15 cellular contexts compared by ENCODE assay signal in genomic region chr11:128625766-128626165, GRCh38. TPM values are rescaled to one million over a fixed set of nuclear protein-coding genes. Genes with fewer than 3 reads are reported as not detected.
DNase-seq lines count a peak whose midpoint lies in the region; ATAC-seq and TF ChIP-seq lines count a peak whose summit lies in the region.
"Had no signal": no experiment of that assay in that cellular context is flagged by ENCODE, and none has a peak within 500 bp of the region (broad histone marks: within the 10 kb centered on the region; RNA-seq: fewer than 3 reads in every experiment).

No MANE protein-coding gene starts in this region.

- H3K9me2 ChIP-seq in OCI-LY1 (ENCODE audit: low read depth, low read length), result no peaks in the 10 kb centered on the region

- H3K9me3 Mint-ChIP-seq in type B pancreatic cell, result no peaks in the 10 kb centered on the region

- H3K9ac ChIP-seq in OCI-LY1 (ENCODE audit: low read length), result peak overlapping the region; percentile 69

- ATAC-seq in stimulated activated naive CD8-positive, alpha-beta T cell treated with anti-CD3 and anti-CD28 coated beads, Interleukin-15, Interleukin-2, amounts not matched to agents 100 U/mL and 50 U/mL, for 24 hours, result peak; percentile 37
- ATAC-seq in HG03159 (IDR thresholded peaks at IDR 0.05; ENCODE audit: unreplicated experiment), result no peak
- ATAC-seq: SK-N-SH treated with all-trans-retinoic acid at 6 μM for 48 hours had no signal

- H3K4me3 ChIP-seq in OCI-LY1 (ENCODE audit: low read depth, low read length, poor library complexity, severe bottlenecking), result peak overlapping the region; percentile 28
- H3K4me3 ChIP-seq in effector memory CD4-positive, alpha-beta T cell (ENCODE audit: insufficient read depth, low read depth, low read length, poor library complexity, severe bottlenecking), result no peak overlapping the region
- H3K4me3 ChIP-seq: lung, upper lobe of left lung had no signal

- H3K27ac ChIP-seq in OCI-LY1 (ENCODE audit: low read depth, low read length, poor library complexity, severe bottlenecking), result peak overlapping the region; percentile 100
- H3K27ac ChIP-seq in effector memory CD4-positive, alpha-beta T cell (ENCODE audit: insufficient read depth, low read length, poor library complexity, severe bottlenecking), result peak overlapping the region; percentile 75

- no peak overlapping the region for H3K4me3 Mint-ChIP-seq in type B pancreatic cell

- TF ChIP-seq CTCF in OCI-LY1 (IDR thresholded peaks at IDR 0.05; ENCODE audit: low read length) (no peak), type B pancreatic cell (conservative IDR thresholded peaks at IDR 0.05) (no peak)

- peaks cover 15% of the 10 kb centered on the region for H3K27me3 Mint-ChIP-seq in type B pancreatic cell

- no peaks in the 10 kb centered on the region for H3K36me3 ChIP-seq in OCI-LY1 (ENCODE audit: insufficient read depth, low read length)
- no peaks in the 10 kb centered on the region for H3K36me3 ChIP-seq in effector memory CD4-positive, alpha-beta T cell (ENCODE audit: control insufficient read depth, insufficient read depth, low read length)
- H3K36me3 ChIP-seq: upper lobe of left lung had no signal

- no peak overlapping the region for H3K27ac Mint-ChIP-seq in type B pancreatic cell

- H3F3A ChIP-seq in OCI-LY1 (ENCODE audit: insufficient read depth, low read length), result peaks cover 3% of the 10 kb centered on the region; the same call in 1 of the 2 replicates

- no peak overlapping the region for H2AFZ ChIP-seq in OCI-LY1 (ENCODE audit: low read length)

- no peaks in the 10 kb centered on the region for H4K20me1 ChIP-seq in OCI-LY1 (ENCODE audit: insufficient read depth, low read length)

- H3K27me3 ChIP-seq in OCI-LY1 (ENCODE audit: insufficient read depth, low read length), result no peaks in the 10 kb centered on the region
- H3K27me3 ChIP-seq in effector memory CD4-positive, alpha-beta T cell (replicated peaks; ENCODE audit: control insufficient read depth, insufficient read depth, low read length, poor library complexity, severe bottlenecking), result no peaks in the 10 kb centered on the region
- H3K27me3 ChIP-seq: upper lobe of left lung had no signal

- H3K4me1 ChIP-seq in OCI-LY1 (ENCODE audit: insufficient read depth, low read length, severe bottlenecking), result peaks cover 100% of the 10 kb centered on the region
- H3K4me1 ChIP-seq in effector memory CD4-positive, alpha-beta T cell (ENCODE audit: control insufficient read depth, insufficient read depth, low read length, poor library complexity, severe bottlenecking), result peaks cover 59% of the 10 kb centered on the region

- H3K9me3 ChIP-seq in OCI-LY1 (ENCODE audit: low read length), result no peaks in the 10 kb centered on the region
- H3K9me3 ChIP-seq in effector memory CD4-positive, alpha-beta T cell (ENCODE audit: control insufficient read depth, low read length), result no peaks in the 10 kb centered on the region
- H3K9me3 ChIP-seq: upper lobe of left lung had no signal

- H3K36me3 Mint-ChIP-seq in type B pancreatic cell, result no peaks in the 10 kb centered on the region

- peak; percentile 58 for DNase-seq in activated CD8-positive, alpha-beta memory T cell treated with anti-CD3 and anti-CD28 coated beads for 24 hours
- DNase-seq in activated CD8-positive, alpha-beta memory T cell treated with anti-CD3 and anti-CD28 coated beads, Interleukin-2, amount 50 U/mL, for 4 hours, result no peak
- DNase-seq in effector memory CD4-positive, alpha-beta T cell, result no peak
- no peak for DNase-seq in stimulated activated naive CD8-positive, alpha-beta T cell treated with anti-CD3 and anti-CD28 coated beads, Interleukin-15, Interleukin-2, amounts not matched to agents 100 U/mL and 50 U/mL, for 24 hours
- DNase-seq in type B pancreatic cell (ENCODE audit: extremely low spot score, unreplicated experiment) (no peak), iPS-NIHi11 (ENCODE audit: low spot score) (no peak)
- DNase-seq: activated CD4-positive, CD25-positive, alpha-beta regulatory T cell treated with anti-CD3 and anti-CD28 coated beads, Interleukin-2, amount 50 U/mL, for 72 hours; DMS79 treated with DMSO at 0.1 percent for 48 hours; hippocampal formation; NCI-H2029 treated with DMSO at 0.1 percent for 48 hours; upper lobe of left lung had no signal

- H3K4me2 ChIP-seq in OCI-LY1 (ENCODE audit: low read length), result peak overlapping the region; percentile 70

- H3K79me2 ChIP-seq in OCI-LY1 (ENCODE audit: insufficient read depth, low read length), result no peaks in the 10 kb centered on the region

- peaks cover 57% of the 10 kb centered on the region for H3K4me1 Mint-ChIP-seq in type B pancreatic cell (ENCODE audit: unreplicated experiment)

RNA-seq across cellular contexts. Expression of gene ETS1, which starts 38.4 kb away (rescaled TPM):
- total RNA-seq in type B pancreatic cell (ENCODE audit: low replicate concordance), result 14.6 and 40.6 TPM in 2 replicates
